Comparison of ENCODE assay signal across 8 cellular contexts in the genomic region with DNA sequence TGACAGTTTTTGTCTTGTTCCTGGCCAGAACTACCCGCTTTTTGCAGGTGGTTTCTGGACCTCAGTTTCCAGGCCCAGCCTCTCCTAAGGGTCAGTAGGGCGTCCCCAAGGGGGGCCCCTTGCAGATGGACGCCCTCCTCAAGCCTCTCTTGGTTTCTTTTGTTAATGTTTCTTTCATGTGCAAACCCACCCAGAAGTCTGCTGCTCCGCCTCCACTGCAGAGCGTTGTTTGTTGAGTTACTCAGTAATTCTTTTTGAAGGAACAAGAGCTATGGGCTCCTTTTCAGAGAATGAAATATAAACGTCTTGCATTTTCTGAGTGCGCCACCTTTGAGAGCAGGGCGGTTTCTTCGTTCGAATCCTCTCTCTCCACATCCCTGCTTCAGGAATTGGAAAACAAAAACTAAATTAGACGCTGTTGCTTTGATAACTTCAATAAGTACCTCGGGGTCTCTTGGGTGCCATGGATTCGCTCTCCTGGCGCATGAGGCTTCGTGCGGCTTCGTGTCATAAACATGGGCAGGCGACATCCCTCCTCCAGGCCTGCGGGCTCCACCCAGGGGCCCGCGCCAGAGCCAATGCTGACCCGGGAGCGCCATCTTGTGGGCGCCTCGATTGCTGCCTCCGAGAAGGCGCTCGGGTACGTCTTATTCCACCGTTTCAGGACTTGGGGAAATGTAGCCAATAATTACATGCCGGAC. TPM values are rescaled to one million over a fixed set of nuclear protein-coding genes. Genes with fewer than 3 reads are reported as not detected.
DNase-seq lines count a peak whose midpoint lies in the region; ATAC-seq and TF ChIP-seq lines count a peak whose summit lies in the region.

No MANE protein-coding gene starts in this region.

- DNase-seq in DMS153 (lab: John Stamatoyannopoulos, UW) (peak; percentile 35), Kasumi-1 (lab: John Stamatoyannopoulos, UW) (peak; percentile 77 to 83), SJCRH30 (peak; percentile 80 to 89), activated gamma-delta T cell (lab: John Stamatoyannopoulos, UW) (peak; percentile 32), osteoblast (ENCODE audit: insufficient read length, low spot score, missing footprints) (peak; percentile 98), superior temporal gyrus (ENCODE audit: extremely low spot score) (peak; percentile 90)

- peak; percentile 96 for ATAC-seq in GM21723 (IDR thresholded peaks at IDR 0.05; ENCODE audit: unreplicated experiment)
- ATAC-seq in gastroesophageal sphincter, result peak; percentile 92

- H3K4me2 ChIP-seq in osteoblast (ENCODE audit: insufficient read depth, low read length), result peak overlapping the region; percentile 75

- TF ChIP-seq EP300 in gastroesophageal sphincter (IDR thresholded peaks at IDR 0.05), result no peak

- H3K79me2 ChIP-seq in osteoblast (ENCODE audit: insufficient read depth, low read length), result no peaks in the 10 kb centered on the region

- TF ChIP-seq POLR2A in gastroesophageal sphincter (IDR thresholded peaks at IDR 0.05), result no peak

- peak overlapping the region; percentile 76 for H2AFZ ChIP-seq in osteoblast (ENCODE audit: low read length)

- H4K20me1 ChIP-seq in osteoblast (ENCODE audit: insufficient read depth, low read length), result no peaks in the 10 kb centered on the region

- 13 to 23% methylated on average over 12 to 30 of the region's 31 CpGs for WGBS in gastroesophageal sphincter (ENCODE audit: low coverage in 1 of 2), 2 donors

- TF ChIP-seq CTCF in gastroesophageal sphincter (IDR thresholded peaks at IDR 0.05) (peak; percentile 58 to 87 (median 66)), osteoblast (IDR thresholded peaks at IDR 0.05; ENCODE audit: extremely low read depth, low read depth, low read length) (peak; percentile 95)

- H3K4me3 ChIP-seq in SJCRH30, result no peak overlapping the region
- H3K4me3 ChIP-seq in gastroesophageal sphincter, result no peak overlapping the region
- peak overlapping the region; percentile 48 for H3K4me3 ChIP-seq in osteoblast (ENCODE audit: insufficient read depth, low read length)

- peaks cover 14% of the 10 kb centered on the region for H3K4me1 ChIP-seq in SJCRH30
- H3K4me1 ChIP-seq in gastroesophageal sphincter, result peaks cover 0 to 13% (median 0%) of the 10 kb centered on the region in 3 donors
- no peaks in the 10 kb centered on the region for H3K4me1 ChIP-seq in osteoblast (ENCODE audit: insufficient read depth, low read length)

- H3K27ac ChIP-seq in SJCRH30 (no peak overlapping the region), gastroesophageal sphincter (no peak overlapping the region), osteoblast (ENCODE audit: low read depth, low read length) (no peak overlapping the region)

- no peaks in the 10 kb centered on the region for H3K36me3 ChIP-seq in SJCRH30
- no peaks in the 10 kb centered on the region for H3K36me3 ChIP-seq in gastroesophageal sphincter
- no peaks in the 10 kb centered on the region for H3K36me3 ChIP-seq in osteoblast (ENCODE audit: insufficient read depth, low read length)

- no peaks in the 10 kb centered on the region for H3K27me3 ChIP-seq in SJCRH30
- peaks cover 7% of the 10 kb centered on the region for H3K27me3 ChIP-seq in gastroesophageal sphincter
- peaks cover 10% of the 10 kb centered on the region for H3K27me3 ChIP-seq in osteoblast (ENCODE audit: insufficient read depth, low read length)

- H3K9me3 ChIP-seq in SJCRH30 (replicated peaks) (no peaks in the 10 kb centered on the region), gastroesophageal sphincter (no peaks in the 10 kb centered on the region), osteoblast (ENCODE audit: low read depth, low read length) (no peaks in the 10 kb centered on the region)

RNA-seq across cellular contexts. Expression of a gene that starts 38.3 kb away (rescaled TPM):
- not detected in 2 replicates for total RNA-seq in SJCRH30 (2014; rRNA removed; shearing (Covaris generic))
- 10 to 100 TPM in 3 of 4 donors, 1 to 10 TPM in 1; 3.9 to 33.6 (median 14.2) TPM for total RNA-seq in gastroesophageal sphincter
- total RNA-seq in osteoblast, result 0.88 and 1.4 TPM in 2 replicates

Comparison
In these comparisons a context has a peak if more than half of its experiments do, and no peak if none do; other contexts are left out.
1. DNase-seq: peak in every context shown above with its lines; median percentile 98 in osteoblast; 90 in superior temporal gyrus; 84 in SJCRH30; 80 in Kasumi-1; 35 in DMS153; 32 in activated gamma-delta T cell.